18 cellular contexts compared by ENCODE assay signal in the genomic region with DNA sequence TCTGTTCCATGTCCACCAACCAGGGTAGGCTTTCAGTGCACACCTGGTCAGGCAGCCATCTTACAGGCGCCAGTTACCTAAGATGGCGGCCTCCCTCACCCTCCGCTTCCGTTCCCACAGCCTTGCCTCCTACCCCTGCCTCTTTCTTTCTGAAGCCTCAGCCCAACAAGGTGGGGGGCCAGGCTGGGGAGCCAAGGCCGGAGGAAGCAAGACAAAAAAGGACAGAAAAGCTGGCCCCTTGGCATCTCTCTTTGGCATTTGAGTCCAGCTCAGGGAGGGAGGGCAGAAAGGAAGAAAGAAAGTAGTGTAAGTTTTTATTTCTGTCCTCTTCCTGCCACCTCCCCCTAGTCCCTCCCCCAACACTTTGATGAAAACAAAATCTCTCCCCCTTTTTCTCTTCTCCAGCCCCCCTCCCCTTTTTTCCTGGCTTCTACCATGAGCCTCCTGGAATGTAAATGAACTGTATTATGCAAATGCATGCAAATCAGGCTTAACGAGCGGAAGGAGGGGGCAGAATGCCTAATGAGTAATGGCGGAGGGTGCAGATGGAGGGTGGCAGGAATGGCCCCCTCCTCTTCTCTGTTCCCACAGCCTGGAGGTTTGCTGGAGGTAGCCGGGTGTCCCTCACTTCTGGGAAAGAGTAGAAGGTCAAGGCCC. TPM values are rescaled to one million over a fixed set of nuclear protein-coding genes. Genes with fewer than 3 reads are reported as not detected.
"Had no signal": no experiment of that assay in that cellular context is flagged by ENCODE, and none has a peak within 500 bp of the region (broad histone marks: within the 10 kb centered on the region; RNA-seq: fewer than 3 reads in every experiment).

No MANE protein-coding gene starts in this region.

- DNase-seq: activated CD4-positive, alpha-beta memory T cell treated with anti-CD3 and anti-CD28 coated beads for 36 hours; activated gamma-delta T cell; activated naive CD8-positive, alpha-beta T cell treated with anti-CD3 and anti-CD28 coated beads for 36 hours; activated T-cell treated with anti-CD3 and anti-CD28 coated beads, Interleukin-2, amount 50 U/mL, for 4 hours; effector CD8-positive, alpha-beta T cell; lower lobe of right lung; natural killer cell; T-helper 1 cell; uterus had no signal

- H3K27ac Mint-ChIP-seq: activated CD4-positive, alpha-beta memory T cell treated with anti-CD3 and anti-CD28 coated beads for 36 hours; activated naive CD8-positive, alpha-beta T cell treated with anti-CD3 and anti-CD28 coated beads for 36 hours; natural killer cell; stimulated activated naive CD8-positive, alpha-beta T cell treated with anti-CD3 and anti-CD28 coated beads, Interleukin-15, Interleukin-2, amounts not matched to agents 100 ng/mL and 50 ng/mL, for 24 hours had no signal

- H3K4me3 ChIP-seq: ascending aorta, cardiac muscle cell, coronary artery, gastroesophageal sphincter, lower lobe of right lung, prostate gland, uterus had no signal

- H3K4me1 Mint-ChIP-seq: activated naive CD8-positive, alpha-beta T cell treated with anti-CD3 and anti-CD28 coated beads for 36 hours; natural killer cell had no signal

- H3K4me1 ChIP-seq: ascending aorta, gastroesophageal sphincter, lower lobe of right lung, prostate gland, uterus had no signal

- H3K36me3 ChIP-seq: ascending aorta, cardiac muscle cell, gastroesophageal sphincter, lower lobe of right lung, prostate gland, uterus had no signal

- H3K4me3 Mint-ChIP-seq: activated CD4-positive, alpha-beta memory T cell treated with anti-CD3 and anti-CD28 coated beads for 36 hours; activated naive CD8-positive, alpha-beta T cell treated with anti-CD3 and anti-CD28 coated beads for 36 hours; activated T-cell treated with anti-CD3 and anti-CD28 coated beads, Interleukin-2, amount 50 U/mL, for 4 hours; natural killer cell; stimulated activated naive CD8-positive, alpha-beta T cell treated with anti-CD3 and anti-CD28 coated beads, Interleukin-15, Interleukin-2, amounts not matched to agents 100 ng/mL and 50 ng/mL, for 24 hours had no signal

- H3K27ac ChIP-seq: ascending aorta, cardiac muscle cell, coronary artery, epithelial cell of prostate, gastroesophageal sphincter, lower lobe of right lung, prostate gland, uterus, VCaP had no signal

- H3K9me3 ChIP-seq: ascending aorta, gastroesophageal sphincter, lower lobe of right lung, prostate gland, uterus had no signal

- H3K36me3 Mint-ChIP-seq: activated CD4-positive, alpha-beta memory T cell treated with anti-CD3 and anti-CD28 coated beads for 36 hours; activated naive CD8-positive, alpha-beta T cell treated with anti-CD3 and anti-CD28 coated beads for 36 hours; natural killer cell had no signal

- H3K9me3 Mint-ChIP-seq: activated CD4-positive, alpha-beta memory T cell treated with anti-CD3 and anti-CD28 coated beads for 36 hours; activated naive CD8-positive, alpha-beta T cell treated with anti-CD3 and anti-CD28 coated beads for 36 hours; activated T-cell treated with anti-CD3 and anti-CD28 coated beads, Interleukin-2, amount 50 U/mL, for 4 hours; natural killer cell; stimulated activated naive CD8-positive, alpha-beta T cell treated with anti-CD3 and anti-CD28 coated beads, Interleukin-15, Interleukin-2, amounts not matched to agents 100 ng/mL and 50 ng/mL, for 24 hours had no signal

RNA-seq across cellular contexts. Expression of gene RHBG, which starts 43.8 kb away (rescaled TPM):
- total RNA-seq: activated CD4-positive, alpha-beta memory T cell treated with anti-CD3 and anti-CD28 coated beads for 36 hours; activated naive CD8-positive, alpha-beta T cell treated with anti-CD3 and anti-CD28 coated beads for 36 hours; activated T-cell treated with anti-CD3 and anti-CD28 coated beads, Interleukin-2, amount 50 U/mL, for 4 hours; ascending aorta; cardiac muscle cell; gastroesophageal sphincter; lower lobe of right lung; natural killer cell; sciatic nerve had no signal
